15 cellular contexts compared by ENCODE assay signal in the genomic region with DNA sequence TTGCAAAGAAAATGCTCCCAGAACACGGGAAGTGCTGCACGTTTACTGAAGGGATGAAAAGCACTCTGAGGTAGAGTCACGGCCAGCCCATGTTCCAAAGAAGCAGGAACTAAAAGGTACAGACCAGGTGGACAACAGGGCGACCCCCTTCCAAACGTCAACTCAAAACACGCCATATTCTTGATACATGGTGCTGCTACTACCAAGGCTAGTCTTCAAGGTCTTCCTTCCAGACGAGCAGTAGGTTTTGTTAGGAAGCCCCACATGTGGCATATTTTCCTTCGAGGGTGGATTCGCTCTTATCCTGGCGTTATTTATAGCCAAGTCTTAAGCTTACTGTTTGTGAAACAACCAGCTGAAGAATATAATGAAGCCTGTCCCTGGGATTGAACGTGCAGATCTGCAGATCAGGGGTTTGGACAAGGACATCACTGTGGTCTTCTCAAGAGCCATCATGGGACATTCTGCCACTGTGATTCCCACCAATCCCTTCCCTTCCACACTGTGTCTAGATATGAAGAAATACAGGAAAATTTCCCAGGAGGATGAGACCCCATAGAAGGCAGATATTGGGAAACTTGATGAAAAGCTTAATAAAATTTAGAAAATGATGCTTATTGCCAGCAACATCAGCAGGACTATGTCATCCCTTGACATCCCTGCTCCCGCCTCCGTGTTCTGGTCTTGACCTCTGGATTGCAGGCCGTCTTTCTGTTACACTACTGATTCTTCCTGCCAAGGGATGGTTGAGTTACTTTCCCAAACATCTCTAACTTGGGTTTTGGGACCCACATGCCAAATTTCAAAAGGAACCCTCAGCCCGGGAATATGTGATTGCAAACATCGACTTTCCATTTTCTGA.
"Had no signal": no experiment of that assay in that cellular context is flagged by ENCODE, and none has a peak within 500 bp of the region (broad histone marks: within the 10 kb centered on the region; RNA-seq: fewer than 3 reads in every experiment).

No MANE protein-coding gene starts in this region.

- ATAC-seq: activated T-cell treated with anti-CD3 and anti-CD28 coated beads, Interleukin-2, amount 50 U/mL, for 4 hours; left colon; stimulated activated naive CD8-positive, alpha-beta T cell treated with anti-CD3 and anti-CD28 coated beads, Interleukin-15, amount 100 ng/mL, for 72 hours had no signal

- H3K4me1 ChIP-seq: breast epithelium had no signal

- DNase-seq: activated CD4-positive, alpha-beta T cell treated with anti-CD3 and anti-CD28 coated beads, Interleukin-2, amount 50 U/mL, for 48 hours; activated CD4-positive, CD25-positive, alpha-beta regulatory T cell treated with anti-CD3 and anti-CD28 coated beads, Interleukin-2, amount 50 U/mL, for 72 hours; activated gamma-delta T cell treated with Interleukin-2 at 50 U/mL for 16 hours; activated naive CD8-positive, alpha-beta T cell treated with anti-CD3 and anti-CD28 coated beads for 36 hours; activated T-cell treated with anti-CD3 and anti-CD28 coated beads, Interleukin-2, amount 50 U/mL, for 4 hours; anterior cingulate cortex; effector CD4-positive, alpha-beta T cell; immature natural killer cell; left colon; posterior cingulate gyrus; stimulated activated CD4-positive, alpha-beta T cell treated with anti-CD3 and anti-CD28 coated beads, Interleukin-4, amount 100 ng/mL, for 24 hours; stimulated activated naive CD8-positive, alpha-beta T cell treated with anti-CD3 and anti-CD28 coated beads, Interleukin-15, amount 100 ng/mL, for 72 hours; SW 1271 had no signal

- H3K27ac ChIP-seq: breast epithelium, thoracic aorta had no signal

- H3K27me3 ChIP-seq: breast epithelium had no signal

- H3K4me3 ChIP-seq: breast epithelium, thoracic aorta had no signal

- H3K36me3 ChIP-seq: breast epithelium, thoracic aorta had no signal
